ENCODE assay signal across 14 cellular contexts in the genomic region with DNA sequence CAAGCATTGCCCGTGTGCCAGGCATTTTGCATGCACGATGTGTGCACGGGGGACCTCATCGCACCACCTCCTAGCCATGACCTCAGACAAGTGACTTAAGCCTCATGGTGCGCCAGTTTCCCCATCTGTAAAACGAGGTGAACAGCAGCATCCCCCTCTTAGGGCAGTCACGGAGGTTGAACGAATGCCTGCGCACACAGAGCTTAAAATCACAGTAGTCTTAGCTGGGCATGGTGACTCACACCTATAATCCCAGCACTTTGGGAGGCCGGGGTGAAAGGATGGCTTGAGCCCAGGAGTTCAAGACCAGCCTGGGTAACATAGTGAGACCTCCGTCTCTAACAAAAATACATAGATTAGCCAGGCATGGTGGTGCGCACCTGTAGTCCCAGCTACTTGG.
"Had no signal": no experiment of that assay in that cellular context is flagged by ENCODE, and none has a peak within 500 bp of the region (broad histone marks: within the 10 kb centered on the region; RNA-seq: fewer than 3 reads in every experiment).

No MANE protein-coding gene starts in this region.

- H3K27ac ChIP-seq: cardiac muscle cell, sigmoid colon, VCaP had no signal

- H3K9me3 ChIP-seq: sigmoid colon had no signal

- H3K4me3 ChIP-seq: cardiac muscle cell, sigmoid colon had no signal

- DNase-seq: activated CD4-positive, alpha-beta T cell treated with anti-CD3 and anti-CD28 coated beads for 48 hours; activated naive CD4-positive, alpha-beta T cell treated with Interleukin-2 at 50 U/mL for 16 hours; activated naive CD8-positive, alpha-beta T cell treated with anti-CD3 and anti-CD28 coated beads, Interleukin-2, amount 50 U/mL, for 24 hours; effector CD8-positive, alpha-beta T cell; naive thymus-derived CD4-positive, alpha-beta T cell; sigmoid colon; stimulated activated CD4-positive, alpha-beta T cell treated with anti-CD3 and anti-CD28 coated beads, Interleukin-12 subunit alpha, Interleukin-12 subunit beta, amount 100 ng/mL, for 4 hours; stimulated activated naive CD4-positive, alpha-beta T cell treated with Interleukin-2 at 50 U/mL for 16 hours; T-cell had no signal

- H3K27me3 ChIP-seq: cardiac muscle cell, sigmoid colon had no signal

- H3K4me3 Mint-ChIP-seq: activated naive CD8-positive, alpha-beta T cell treated with anti-CD3 and anti-CD28 coated beads, Interleukin-2, amount 50 U/mL, for 24 hours; activated T-helper 1 cell treated with anti-CD3 and anti-CD28 coated beads, Interleukin-12 subunit alpha, Interleukin-12 subunit beta, Interleukin-2, Interleukin-4 antibody, amounts not matched to agents 30 ng/mL and 10 ng/mL and 1 ng/mL, durations not matched to agents 14 hours and 24 hours and 36 hours; naive thymus-derived CD4-positive, alpha-beta T cell; T-cell had no signal

- H3K27ac Mint-ChIP-seq: activated naive CD8-positive, alpha-beta T cell treated with anti-CD3 and anti-CD28 coated beads, Interleukin-2, amount 50 U/mL, for 24 hours; activated T-helper 1 cell treated with anti-CD3 and anti-CD28 coated beads, Interleukin-12 subunit alpha, Interleukin-12 subunit beta, Interleukin-2, Interleukin-4 antibody, amounts not matched to agents 30 ng/mL and 10 ng/mL and 1 ng/mL, durations not matched to agents 14 hours and 24 hours and 36 hours; T-cell had no signal

- FAIRE-seq: astrocyte, colon had no signal

- H3K4me1 ChIP-seq: sigmoid colon had no signal

- H3K36me3 Mint-ChIP-seq: naive thymus-derived CD4-positive, alpha-beta T cell; T-cell had no signal

- H3K4me1 Mint-ChIP-seq: activated naive CD8-positive, alpha-beta T cell treated with anti-CD3 and anti-CD28 coated beads, Interleukin-2, amount 50 U/mL, for 24 hours; T-cell had no signal

- H3K36me3 ChIP-seq: cardiac muscle cell, sigmoid colon had no signal

- ATAC-seq: activated naive CD8-positive, alpha-beta T cell treated with anti-CD3 and anti-CD28 coated beads, Interleukin-2, amount 50 U/mL, for 24 hours; naive thymus-derived CD4-positive, alpha-beta T cell; T-cell had no signal

- H3K9me3 Mint-ChIP-seq: activated naive CD8-positive, alpha-beta T cell treated with anti-CD3 and anti-CD28 coated beads, Interleukin-2, amount 50 U/mL, for 24 hours; activated T-helper 1 cell treated with anti-CD3 and anti-CD28 coated beads, Interleukin-12 subunit alpha, Interleukin-12 subunit beta, Interleukin-2, Interleukin-4 antibody, amounts not matched to agents 30 ng/mL and 10 ng/mL and 1 ng/mL, durations not matched to agents 14 hours and 24 hours and 36 hours; naive thymus-derived CD4-positive, alpha-beta T cell; T-cell had no signal
